ENCODE assay signal across 10 cellular contexts in the genomic region with DNA sequence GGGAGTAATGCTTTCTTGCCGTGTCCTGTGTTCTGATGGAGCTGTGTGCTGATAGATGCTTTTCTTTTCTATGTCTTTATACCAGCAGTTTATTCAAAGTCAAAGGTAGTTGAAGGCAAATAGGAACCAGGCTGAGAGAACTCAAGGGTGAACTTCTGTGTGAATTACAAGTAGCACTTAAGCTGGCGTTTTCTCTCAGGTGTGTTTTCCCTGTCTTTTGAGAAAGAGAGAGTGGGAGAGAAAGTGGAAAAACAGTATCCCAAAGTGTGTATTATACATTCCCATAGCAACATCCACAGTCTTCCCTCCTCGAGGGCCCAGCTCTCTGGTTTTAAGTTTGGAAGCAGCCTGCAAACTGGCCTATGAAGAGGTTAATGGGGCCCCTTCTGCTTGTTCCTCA. TPM values are rescaled to one million over a fixed set of nuclear protein-coding genes. Genes with fewer than 3 reads are reported as not detected.
A peak's percentile ranks its signal among the peaks of the same experiment; 100 is the strongest.
DNase-seq lines count a peak whose midpoint lies in the region; TF ChIP-seq lines count a peak whose summit lies in the region.
"Had no signal": no experiment of that assay in that cellular context is flagged by ENCODE, and none has a peak within 500 bp of the region (broad histone marks: within the 10 kb centered on the region; RNA-seq: fewer than 3 reads in every experiment).

No MANE protein-coding gene starts in this region.

- H3K36me3 Mint-ChIP-seq in CD8-positive, alpha-beta memory T cell = peaks cover 0 to 12% (median 3%) of the 10 kb centered on the region in 3 donors

- no peak overlapping the region for H3K9ac ChIP-seq in neuronal stem cell (ENCODE audit: low read depth, low read length, poor library complexity)

- H2AFZ ChIP-seq in neuronal stem cell (ENCODE audit: low read length) = peak overlapping the region; percentile 91

- DNase-seq in CD8-positive, alpha-beta memory T cell = no peak
- DNase-seq in NB4 (ENCODE audit: low read depth) = no peak
- DNase-seq in effector memory CD4-positive, alpha-beta T cell = no peak
- DNase-seq in neuronal stem cell (ENCODE audit: low spot score) = no peak
- DNase-seq in iPS-NIHi11 (ENCODE audit: low spot score) = no peak
- DNase-seq in A172 (ENCODE audit: low spot score) = no peak
- no peak for DNase-seq in OCI-M1 (lab: John Stamatoyannopoulos, UW)
- no peak for DNase-seq in DMS 273 (lab: John Stamatoyannopoulos, UW; ENCODE audit: unreplicated experiment)
- DNase-seq: body of pancreas, left cardiac atrium had no signal

- H3K79me1 ChIP-seq in neuronal stem cell (ENCODE audit: low read depth, low read length) = no peaks in the 10 kb centered on the region

- peak overlapping the region; percentile 75 to 95 (median 90) for H3K27ac Mint-ChIP-seq in CD8-positive, alpha-beta memory T cell

- TF ChIP-seq POLR2A in NB4 (IDR thresholded peaks at IDR 0.05; ENCODE audit: extremely low read depth, insufficient read length) = no peak

- H2BK12ac ChIP-seq in neuronal stem cell (ENCODE audit: low read length) = no peak overlapping the region

- H4K8ac ChIP-seq in neuronal stem cell (ENCODE audit: low read depth, low read length) = no peak overlapping the region

- no peaks in the 10 kb centered on the region for H3K36me3 ChIP-seq in CD8-positive, alpha-beta memory T cell (ENCODE audit: insufficient read depth, low read length)
- no peaks in the 10 kb centered on the region for H3K36me3 ChIP-seq in effector memory CD4-positive, alpha-beta T cell (ENCODE audit: control insufficient read depth, insufficient read depth, low read length)
- no peaks in the 10 kb centered on the region for H3K36me3 ChIP-seq in neuronal stem cell (replicated peaks in 1 of 2; ENCODE audit: control insufficient read depth in 2 of 2, insufficient read depth in 2 of 2, low read length in 2 of 2)

- no peak overlapping the region for H2BK5ac ChIP-seq in neuronal stem cell (ENCODE audit: low read length)

- peaks cover 96% of the 10 kb centered on the region for H3K4me1 ChIP-seq in CD8-positive, alpha-beta memory T cell (ENCODE audit: insufficient read depth, low read length)
- H3K4me1 ChIP-seq in effector memory CD4-positive, alpha-beta T cell (ENCODE audit: control insufficient read depth, insufficient read depth, low read length, poor library complexity, severe bottlenecking) = peaks cover 74% of the 10 kb centered on the region
- H3K4me1 ChIP-seq in neuronal stem cell (ENCODE audit: control insufficient read depth in 2 of 2, insufficient read depth in 1 of 2, low read depth in 1 of 2, low read length in 2 of 2) = peaks cover 5 to 10% of the 10 kb centered on the region in 2 donors

- no peak overlapping the region for H4K91ac ChIP-seq in neuronal stem cell (ENCODE audit: low read depth, low read length, poor library complexity)

- TF ChIP-seq CTCF in NB4 (IDR thresholded peaks at IDR 0.05; ENCODE audit: low read depth, low read length) = no peak

- no peak overlapping the region for H3K4me2 ChIP-seq in neuronal stem cell (ENCODE audit: insufficient read depth, low read length, poor library complexity, severe bottlenecking)

- CTCF ChIA-PET in CD8-positive, alpha-beta memory T cell (lab: Charles Lee) = interaction anchor here (1.1 to 4.0 kb wide), 10 partner anchors 11 to 89 kb away, joined by 3 to 19 read pairs (median 6); no protein-coding TSS in a partner anchor

- no peaks in the 10 kb centered on the region for H3K27me3 Mint-ChIP-seq in CD8-positive, alpha-beta memory T cell

- POLR2A ChIA-PET in CD8-positive, alpha-beta memory T cell (lab: Charles Lee) = interaction anchor here (0.5 to 1.3 kb wide), 7 partner anchors 17 to 279 kb away, joined by 3 to 6 read pairs (median 4); no protein-coding TSS in a partner anchor

- no peak overlapping the region for H3K4ac ChIP-seq in neuronal stem cell (ENCODE audit: low read length)

- H3K18ac ChIP-seq in neuronal stem cell (ENCODE audit: low read length) = no peak overlapping the region

- H3K9me3 ChIP-seq in CD8-positive, alpha-beta memory T cell (ENCODE audit: low read length) = no peaks in the 10 kb centered on the region
- no peaks in the 10 kb centered on the region for H3K9me3 ChIP-seq in effector memory CD4-positive, alpha-beta T cell (ENCODE audit: control insufficient read depth, low read length)
- no peaks in the 10 kb centered on the region for H3K9me3 ChIP-seq in neuronal stem cell (replicated peaks in 1 of 2; ENCODE audit: control insufficient read depth in 2 of 2, insufficient read depth in 1 of 2, low read depth in 1 of 2, low read length in 2 of 2)
- H3K9me3 ChIP-seq: body of pancreas had no signal

- no peak overlapping the region for H2BK120ac ChIP-seq in neuronal stem cell (ENCODE audit: low read depth, low read length)

- no peak overlapping the region for H3K14ac ChIP-seq in neuronal stem cell (ENCODE audit: low read length)

- H3K27me3 ChIP-seq in CD8-positive, alpha-beta memory T cell (ENCODE audit: insufficient read depth, low read length, poor library complexity, severe bottlenecking) = no peaks in the 10 kb centered on the region
- no peaks in the 10 kb centered on the region for H3K27me3 ChIP-seq in effector memory CD4-positive, alpha-beta T cell (replicated peaks; ENCODE audit: control insufficient read depth, insufficient read depth, low read length, poor library complexity, severe bottlenecking)
- H3K27me3 ChIP-seq in neuronal stem cell (ENCODE audit: control insufficient read depth in 3 of 3, insufficient read depth in 3 of 3, low read depth in 1 of 3, low read length in 3 of 3) = peaks cover 0 to 6% (median 0%) of the 10 kb centered on the region in 3 experiments
- H3K27me3 ChIP-seq: body of pancreas had no signal

- no peak overlapping the region for H2AK5ac ChIP-seq in neuronal stem cell (ENCODE audit: low read depth, low read length)

- no peaks in the 10 kb centered on the region for H3K9me3 Mint-ChIP-seq in CD8-positive, alpha-beta memory T cell

- no peak overlapping the region for H3K23ac ChIP-seq in neuronal stem cell (ENCODE audit: low read depth, low read length, poor library complexity)

- peak overlapping the region; percentile 37 for H3K4me3 ChIP-seq in CD8-positive, alpha-beta memory T cell (ENCODE audit: low read length)
- peak overlapping the region; percentile 65 for H3K4me3 ChIP-seq in NB4 (ENCODE audit: low read depth, low read length)
- H3K4me3 ChIP-seq in effector memory CD4-positive, alpha-beta T cell (ENCODE audit: insufficient read depth, low read depth, low read length, poor library complexity, severe bottlenecking) = peak overlapping the region; percentile 66
- H3K4me3 ChIP-seq in neuronal stem cell (ENCODE audit: low read length in 2 of 2) = no peak overlapping the region

- no peak overlapping the region for H3K27ac ChIP-seq in CD8-positive, alpha-beta memory T cell (ENCODE audit: low read depth, low read length)
- peak overlapping the region; percentile 76 for H3K27ac ChIP-seq in effector memory CD4-positive, alpha-beta T cell (ENCODE audit: insufficient read depth, low read length, poor library complexity, severe bottlenecking)
- no peak overlapping the region for H3K27ac ChIP-seq in neuronal stem cell (replicated peaks; ENCODE audit: low read length)

- H3K4me3 Mint-ChIP-seq in CD8-positive, alpha-beta memory T cell = peak overlapping the region; percentile 81 to 95 (median 91)

- no CpG with 5 or more reads among the region's 3 CpGs for WGBS in neuronal stem cell (ENCODE audit: extremely low coverage in 2 of 2, insufficient read length in 2 of 2, insufficient replicate concordance in 1 of 2), 2 donors

- H3K4me1 Mint-ChIP-seq in CD8-positive, alpha-beta memory T cell = peaks cover 94 to 100% (median 98%) of the 10 kb centered on the region in 3 donors

- no peak overlapping the region for H2BK15ac ChIP-seq in neuronal stem cell (ENCODE audit: low read length)

RNA-seq across cellular contexts. Expression of gene TNFAIP8, which starts 1.5 kb away (rescaled TPM):
- total RNA-seq in CD8-positive, alpha-beta memory T cell = 100 to 1,000 TPM; 295 to 311 TPM
- 207 TPM for polyA plus RNA-seq in CD8-positive, alpha-beta memory T cell
- polyA plus RNA-seq in neuronal stem cell (2013, experiment 1 of 2) = 13.5 TPM
- polyA plus RNA-seq in neuronal stem cell (2013, experiment 2 of 2) = 13.8 TPM
- total RNA-seq in A172 (2014; rRNA removed; shearing (Covaris generic)) = 13.7 and 18.0 TPM in 2 replicates

Comparison
In these comparisons a context has a peak if more than half of its experiments do, and no peak if none do; other contexts are left out.
1. H3K4me3 ChIP-seq: peak in CD8-positive, alpha-beta memory T cell (single experiment), NB4 (single experiment) and effector memory CD4-positive, alpha-beta T cell (single experiment); none in neuronal stem cell (0 of 2).
2. RNA of gene TNFAIP8, which starts 1.5 kb away (total RNA-seq): 295 to 311 TPM in CD8-positive, alpha-beta memory T cell; 13.7 to 18.0 TPM in A172; every median in the first group is over 10 times any median in the second.